In genomic region chr3:118127992-118128391, GRCh38 we compare ENCODE assay signal across 26 cellular contexts.
"Had no signal": no experiment of that assay in that cellular context is flagged by ENCODE, and none has a peak within 500 bp of the region (broad histone marks: within the 10 kb centered on the region; RNA-seq: fewer than 3 reads in every experiment).

No MANE protein-coding gene starts in this region.

- DNase-seq: activated CD4-positive, alpha-beta memory T cell treated with anti-CD3 and anti-CD28 coated beads, Interleukin-2, amount 10 ng/mL, durations not matched to agents 7 days and 5 days; activated CD4-positive, alpha-beta T cell treated with anti-CD3 and anti-CD28 coated beads for 1 hour; activated CD4-positive, alpha-beta T cell treated with anti-CD3 and anti-CD28 coated beads for 4 hours; activated CD4-positive, alpha-beta T cell treated with anti-CD3 and anti-CD28 coated beads, Interleukin-2, amount 10 ng/mL, durations not matched to agents 7 days and 5 days; activated CD4-positive, alpha-beta T cell treated with anti-CD3 and anti-CD28 coated beads, Interleukin-2, amount 50 U/mL, for 4 hours; activated effector memory CD4-positive, alpha-beta T cell treated with Interleukin-2 at 50 U/mL for 16 hours; activated gamma-delta T cell treated with Interleukin-2 at 50 U/mL for 16 hours; activated naive CD4-positive, alpha-beta T cell treated with anti-CD3 and anti-CD28 coated beads, Interleukin-2, amount 50 U/mL, for 16 hours; activated naive CD4-positive, alpha-beta T cell treated with Interleukin-2 at 50 U/mL for 16 hours; activated T-cell treated with anti-CD3 and anti-CD28 coated beads, Interleukin-2, amount 50 U/mL, for 4 hours; amniotic stem cell; anterior cingulate cortex; brain microvascular endothelial cell; dorsolateral prefrontal cortex; effector memory CD4-positive, alpha-beta T cell; endodermal cell; head of caudate nucleus; hippocampal formation had no signal

- H3K4me3 ChIP-seq: coronary artery, dorsolateral prefrontal cortex had no signal

- ATAC-seq: activated T-cell treated with anti-CD3 and anti-CD28 coated beads, Interleukin-2, amount 50 U/mL, for 4 hours; activated T-helper 17 cell treated with anti-CD3 and anti-CD28 coated beads, Interleukin-2, amount 50 U/mL, for 72 hours; esophagus mucosa; WTC11 had no signal

- H3K27ac ChIP-seq: brain microvascular endothelial cell, coronary artery, dorsolateral prefrontal cortex, VCaP had no signal

- FAIRE-seq: astrocyte, bronchial epithelial cell, TTC549 had no signal

- H3K36me3 ChIP-seq: brain microvascular endothelial cell had no signal

- H3K27me3 ChIP-seq: brain microvascular endothelial cell, dorsolateral prefrontal cortex had no signal
